ENCODE assay signal across 15 cellular contexts in the genomic region with DNA sequence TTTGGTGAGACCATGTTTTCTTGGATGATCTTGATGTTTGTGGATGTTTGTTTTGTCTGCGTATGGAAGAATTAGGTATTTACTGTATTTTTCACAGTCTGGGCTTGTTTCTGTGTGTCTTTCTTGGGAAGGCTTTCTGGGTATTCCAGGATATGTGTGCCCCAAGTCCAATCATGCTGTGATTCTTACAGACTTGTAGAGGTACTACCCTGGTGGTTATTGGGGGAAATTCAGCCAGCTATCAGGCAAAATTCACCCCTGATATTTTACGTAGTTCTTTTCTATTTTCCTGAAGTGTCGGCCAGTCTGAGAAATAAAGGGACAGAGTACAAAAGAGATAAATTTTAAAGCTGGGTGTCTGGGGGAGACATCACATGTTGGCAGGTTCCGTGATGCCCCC. TPM values are rescaled to one million over a fixed set of nuclear protein-coding genes. Genes with fewer than 3 reads are reported as not detected.
DNase-seq lines count a peak whose midpoint lies in the region; ATAC-seq and TF ChIP-seq lines count a peak whose summit lies in the region.
"Had no signal": no experiment of that assay in that cellular context is flagged by ENCODE, and none has a peak within 500 bp of the region (broad histone marks: within the 10 kb centered on the region; RNA-seq: fewer than 3 reads in every experiment).

No MANE protein-coding gene starts in this region.

- H3K9me3 Mint-ChIP-seq in Calu3 (ENCODE audit: low read depth, unreplicated experiment) = no peaks in the 10 kb centered on the region

- no TSS peak for BruUV-seq in Calu3 (replicated peaks; lab: Mats Ljungman, UMichigan)

- CTCF ChIA-PET in AG04450 (lab: Charles Lee) (no interaction called here), Calu3 (lab: Charles Lee) (no interaction called here)

- H3K9me3 ChIP-seq in AG04450 (ENCODE audit: control insufficient read depth, insufficient read depth, low read length) (peaks cover 8% of the 10 kb centered on the region), T-helper 17 cell (ENCODE audit: control insufficient read depth, low read length, poor library complexity, severe bottlenecking) (no peaks in the 10 kb centered on the region), esophagus squamous epithelium (peaks cover 0 to 6% (median 0%) of the 10 kb centered on the region in 3 donors)

- intact Hi-C loops in Calu3 (cut with micrococcal nuclease; ENCODE audit: unreplicated experiment) = no loop called here
- intact Hi-C loops in esophagus squamous epithelium (cut with DNase I) = no loop called here

- H3K27ac ChIP-seq in AG04450 (ENCODE audit: low read depth, low read length) (no peak overlapping the region), esophagus squamous epithelium (no peak overlapping the region)

- no peak for ATAC-seq in T-helper 17 cell
- ATAC-seq in GM18870 (IDR thresholded peaks at IDR 0.05; ENCODE audit: unreplicated experiment) = no peak
- ATAC-seq in HG02763 (IDR thresholded peaks at IDR 0.05; ENCODE audit: unreplicated experiment) = no peak
- ATAC-seq in HG03442 (IDR thresholded peaks at IDR 0.05; ENCODE audit: unreplicated experiment) = no peak
- ATAC-seq: Right ventricle myocardium inferior, sciatic nerve had no signal

- H3K4me3 Mint-ChIP-seq in Calu3 (ENCODE audit: low read depth, unreplicated experiment) (no peak overlapping the region), T-helper 17 cell (no peak overlapping the region)

- H3K27me3 Mint-ChIP-seq in Calu3 (ENCODE audit: unreplicated experiment) (peaks cover 22% of the 10 kb centered on the region), T-helper 17 cell (no peaks in the 10 kb centered on the region)

- H3K36me3 Mint-ChIP-seq in Calu3 (ENCODE audit: insufficient read depth, unreplicated experiment) = peaks cover 69% of the 10 kb centered on the region
- no peaks in the 10 kb centered on the region for H3K36me3 Mint-ChIP-seq in T-helper 17 cell (ENCODE audit: low read depth)

- POLR2A ChIA-PET in AG04450 (lab: Yijun Ruan, JAX) = no interaction called here

- H3K4me3 ChIP-seq in AG04450 (ENCODE audit: low read depth, low read length) (no peak overlapping the region), esophagus squamous epithelium (no peak overlapping the region)

- peaks cover 6 to 45% (median 24%) of the 10 kb centered on the region in 3 donors for H3K4me1 ChIP-seq in esophagus squamous epithelium

- H3K27ac Mint-ChIP-seq in Calu3 (ENCODE audit: unreplicated experiment) (peak overlapping the region; percentile 43), T-helper 17 cell (peak overlapping the region; percentile 79)

- no peak for TF ChIP-seq POLR2A in esophagus squamous epithelium (IDR thresholded peaks at IDR 0.05)

- WGBS in esophagus squamous epithelium, 2 donors = 86% methylated on average over 4 of the region's 4 CpGs

- H3K4me1 Mint-ChIP-seq in Calu3 (ENCODE audit: low read depth, unreplicated experiment) = peaks cover 46% of the 10 kb centered on the region
- H3K4me1 Mint-ChIP-seq in T-helper 17 cell = peaks cover 37% of the 10 kb centered on the region

- H3K27me3 ChIP-seq in AG04450 (ENCODE audit: control insufficient read depth, insufficient read depth, low read length) (no peaks in the 10 kb centered on the region), esophagus squamous epithelium (no peaks in the 10 kb centered on the region)

- H3K36me3 ChIP-seq in esophagus squamous epithelium = no peaks in the 10 kb centered on the region

- TF ChIP-seq CTCF in AG04450 (IDR thresholded peaks at IDR 0.05; ENCODE audit: low read depth, low read length) = peak; percentile 28
- peak; percentile 46 for TF ChIP-seq CTCF in Calu3 (IDR thresholded peaks at IDR 0.05; ENCODE audit: unreplicated experiment)
- TF ChIP-seq CTCF in esophagus squamous epithelium (IDR thresholded peaks at IDR 0.05) = peak in 4 of 6 experiments; percentile 13 to 38 (median 24)

- no peak for DNase-seq in AG04450 (ENCODE audit: low read depth, low spot score)
- no peak for DNase-seq in Calu3
- no peak for DNase-seq in T-helper 17 cell
- no peak for DNase-seq in esophagus squamous epithelium (lab: John Stamatoyannopoulos, UW)
- DNase-seq in iPS-NIHi7 (ENCODE audit: extremely low spot score) = no peak
- DNase-seq: amniotic stem cell; NCI-H1694; NCI-H526 treated with DMSO at 0.1 percent for 48 hours; stimulated activated CD4-positive, alpha-beta T cell treated with anti-CD3 and anti-CD28 coated beads, Interleukin-4, amount 100 ng/mL, for 4 hours; stimulated activated naive CD4-positive, alpha-beta T cell treated with Interleukin-2 at 50 U/mL for 16 hours had no signal

RNA-seq across cellular contexts. Expression of a gene that starts 33.4 kb away (rescaled TPM):
- 15.0 and 16.5 TPM in 2 replicates for polyA plus RNA-seq in AG04450 (2011; rRNA removed)
- 14.9 and 15.4 TPM in 2 replicates for polyA minus RNA-seq in AG04450 (2011; rRNA and poly(A)+ RNA removed)
- total RNA-seq in Calu3 (2022) (3.4 TPM in 2 replicates), T-helper 17 cell (1 to 10 TPM; 1.1 to 2.0 TPM), esophagus squamous epithelium (10 to 100 TPM; 54.2 to 94.1 (median 61.5) TPM)

Comparison
In these comparisons a context has a peak if more than half of its experiments do, and no peak if none do; other contexts are left out.
1. RNA of a gene that starts 33.4 kb away (total RNA-seq): 54.2 to 94.1 TPM in esophagus squamous epithelium; 3.4 TPM in Calu3 and 1.1 to 2.0 TPM in T-helper 17 cell; every median in the first group is over 10 times any median in the second.
2. Peak in every context shown above with its lines, with median percentiles within 50 percentile points of each other: CTCF ChIP-seq.